13 cellular contexts compared by ENCODE assay signal in genomic region chr2:85748039-85748438, GRCh38. TPM values are rescaled to one million over a fixed set of nuclear protein-coding genes. Genes with fewer than 3 reads are reported as not detected.
DNase-seq lines count a peak whose midpoint lies in the region; ATAC-seq, FAIRE-seq and TF ChIP-seq lines count a peak whose summit lies in the region.
"Had no signal": no experiment of that assay in that cellular context is flagged by ENCODE, and none has a peak within 500 bp of the region (broad histone marks: within the 10 kb centered on the region; RNA-seq: fewer than 3 reads in every experiment).

No MANE protein-coding gene starts in this region.

- H3K27me3 ChIP-seq in GM12878 (replicated peaks in 1 of 2; ENCODE audit: control insufficient read depth in 2 of 2, insufficient read depth in 2 of 2, low read length in 1 of 2), result peaks cover 1 to 25% of the 10 kb centered on the region in 2 experiments

- peaks cover 13% of the 10 kb centered on the region for H3K4me1 ChIP-seq in GM12878 (ENCODE audit: control insufficient read depth, insufficient read depth, low read length)

- no peaks in the 10 kb centered on the region for H3K36me3 ChIP-seq in GM12878 (ENCODE audit: control insufficient read depth in 2 of 2, insufficient read depth in 2 of 2, low read length in 1 of 2)

- H2AFZ ChIP-seq in GM12878 (ENCODE audit: control insufficient read depth, low read depth, low read length), result no peak overlapping the region

- BruUV-seq in GM12878 (replicated peaks; lab: Mats Ljungman, UMichigan), result no TSS peak

- no peak for TF ChIP-seq RAD21 in GM12878 (IDR thresholded peaks at IDR 0.05; ENCODE audit: insufficient read depth, low read depth, low read length)

- peak; percentile 14 to 44; a peak in 2 of 4 replicates for TF ChIP-seq EP300 in GM12878 (IDR thresholded peaks at IDR 0.05; ENCODE audit: borderline replicate concordance in 1 of 2, control insufficient read depth in 1 of 2, low read depth in 2 of 2, low read length in 2 of 2)

- in situ Hi-C loops in GM12878 (cut with MboI), result no loop called here

- H3K79me2 ChIP-seq in GM12878 (ENCODE audit: control insufficient read depth, insufficient read depth, low read length), result no peaks in the 10 kb centered on the region

- FAIRE-seq in GM12878 (lab: Jason Lieb, UNC), result no peak

- no peaks in the 10 kb centered on the region for H4K20me1 ChIP-seq in GM12878 (ENCODE audit: control insufficient read depth, insufficient read depth)

- CTCF ChIA-PET in GM12878 (lab: Yijun Ruan, JAX), result interaction anchor here (0.6 to 8.2 kb wide), 5 partner anchors 14 to 311 kb away, joined by 3 to 82 read pairs (median 3); no protein-coding TSS in a partner anchor

- TF ChIP-seq CTCF in GM12865 (IDR thresholded peaks at IDR 0.05; ENCODE audit: insufficient read depth, low read depth, low read length, missing control alignments), result no peak
- TF ChIP-seq CTCF in GM20000 (IDR thresholded peaks at IDR 0.05; ENCODE audit: extremely low read depth, missing control alignments), result no peak
- no peak for TF ChIP-seq CTCF in GM12878 (IDR thresholded peaks at IDR 0.05 in 2 of 3, conservative IDR thresholded peaks at IDR 0.05 in 1 of 3; ENCODE audit: control insufficient read depth in 2 of 3, extremely low read depth in 1 of 3, insufficient read depth in 1 of 3, low read depth in 3 of 3, low read length in 3 of 3)

- POLR2A ChIA-PET in GM12878 (lab: Charles Lee), result no interaction called here

- H3K4me2 ChIP-seq in GM12878 (ENCODE audit: control insufficient read depth, insufficient read depth), result no peak overlapping the region; the same call in 1 of the 2 replicates

- H3K9me3 ChIP-seq in GM12878 (replicated peaks; ENCODE audit: control insufficient read depth, insufficient read depth, low read length), result peaks cover 16% of the 10 kb centered on the region; the same call in 2 of the 3 replicates

- DNase-seq in GM12865 (ENCODE audit: low read depth) (peak; percentile 61), GM20000 (ENCODE audit: low spot score) (peak; percentile 71), GM12878 (ENCODE audit: low read depth, low spot score) (peak; percentile 52), mesenteric fat pad (ENCODE audit: low spot score) (no peak), AG08396 (ENCODE audit: low spot score) (no peak), NCI-H226 (no peak)
- no peak for DNase-seq in activated CD4-positive, alpha-beta T cell treated with anti-CD3 and anti-CD28 coated beads, Interleukin-2, amount 50 U/mL, for 48 hours
- DNase-seq: activated CD4-positive, CD25-positive, alpha-beta regulatory T cell treated with anti-CD3 and anti-CD28 coated beads, Interleukin-2, amount 50 U/mL, for 72 hours; effector CD8-positive, alpha-beta T cell; NCI-H1105 treated with DMSO at 0.1 percent for 48 hours; stimulated activated CD4-positive, alpha-beta T cell treated with anti-CD3 and anti-CD28 coated beads, Interleukin-15, amount 100 ng/mL, for 24 hours had no signal

- peak; percentile 64 for ATAC-seq in HG03159 (IDR thresholded peaks at IDR 0.05; ENCODE audit: unreplicated experiment)
- peak; percentile 82 for ATAC-seq in GM12878

- intact Hi-C loops in GM12878 (cut with micrococcal nuclease; ENCODE audit: unreplicated experiment), result no loop called here

- H3K27ac ChIP-seq in GM12878 (ENCODE audit: control insufficient read depth, insufficient read depth), result no peak overlapping the region
- H3K27ac ChIP-seq: C4-2B had no signal

- SMC1A ChIA-PET in GM12878 (lab: Charles Lee; ENCODE audit: uncharacterized antibody, unreplicated experiment), result interaction anchor here (2.0 to 4.2 kb wide), 2 partner anchors 13 to 19 kb away, joined by 5 to 30 read pairs; no protein-coding TSS in a partner anchor

- H3K4me3 ChIP-seq in GM12865 (ENCODE audit: low read depth, low read length) (no peak overlapping the region), GM12878 (no peak overlapping the region)

- no peak for TF ChIP-seq POLR2A in GM12878 (IDR thresholded peaks at IDR 0.05; ENCODE audit: low read depth, low read length)

- no peak overlapping the region for H3K9ac ChIP-seq in GM12878 (ENCODE audit: control insufficient read depth, insufficient read depth, low read length)

- 0% methylated on average over 4 of the region's 4 CpGs for WGBS in GM12878 (ENCODE audit: insufficient coverage, insufficient replicate concordance, low lambda C conversion rate, missing lambda C conversion rate)

- RAD21 ChIA-PET in GM12878 (lab: Charles Lee; ENCODE audit: unreplicated experiment), result interaction anchor here (1.7 kb wide), 2 partner anchors 19 to 43 kb away, joined by 4 to 6 read pairs; no protein-coding TSS in a partner anchor

TF ChIP-seq in GM12878, 131 proteins besides CTCF, POLR2A, EP300 and RAD21 (continues in another document):
- 0 out of 2 replicates have a peak, but pooled peaks have one; percentile 17 for TF ChIP-seq SREBF1 (IDR thresholded peaks at IDR 0.05; ENCODE audit: low read length)
- TF ChIP-seq STAT3 (IDR thresholded peaks at IDR 0.05; ENCODE audit: low read depth, low read length), result no peak
- peak; percentile 66 for TF ChIP-seq NR2F1 (conservative IDR thresholded peaks at IDR 0.05)
- 0 out of 2 replicates have a peak, but pooled peaks have one; percentile 66 for TF ChIP-seq ZNF217 (IDR thresholded peaks at IDR 0.05)
- TF ChIP-seq RELB (IDR thresholded peaks at IDR 0.05; ENCODE audit: low read depth), result peak; percentile 63; the same call in 1 of the 2 replicates
- peak; percentile 96 for TF ChIP-seq SPI1 (IDR thresholded peaks at IDR 0.05; ENCODE audit: borderline replicate concordance, insufficient read depth, low read depth, low read length)
- TF ChIP-seq ATF7 (IDR thresholded peaks at IDR 0.05; ENCODE audit: low read depth), result peak; percentile 67
- peak; percentile 97 for TF ChIP-seq CBX5 (IDR thresholded peaks at IDR 0.05; ENCODE audit: low read depth)
- no peak for TF ChIP-seq ZNF384 (IDR thresholded peaks at IDR 0.05; ENCODE audit: borderline replicate concordance, low read depth, low read length)
- TF ChIP-seq IRF4 (IDR thresholded peaks at IDR 0.05; ENCODE audit: low read depth, low read length), result peak; percentile 87
- no peak for TF ChIP-seq PAX8 (IDR thresholded peaks at IDR 0.05)
- peak; percentile 57; the same call in 1 of the 2 replicates for TF ChIP-seq NBN (IDR thresholded peaks at IDR 0.05)
- peak; percentile 64; the same call in 1 of the 2 replicates for TF ChIP-seq BCL11A (IDR thresholded peaks at IDR 0.05; ENCODE audit: low read depth, low read length)
- TF ChIP-seq RUNX3 (IDR thresholded peaks at IDR 0.05; ENCODE audit: low read length), result peak; percentile 73
- peak; percentile 68 for TF ChIP-seq MTA2 (IDR thresholded peaks at IDR 0.05; ENCODE audit: low read depth)
- 0 out of 2 replicates have a peak, but pooled peaks have one; percentile 17 for TF ChIP-seq RCOR1 (conservative IDR thresholded peaks at IDR 0.05; ENCODE audit: low read depth, low read length)

RNA-seq across cellular contexts. Expression of gene ATOH8, which starts 5.8 kb away (rescaled TPM):
- 0.56 and 1.6 TPM in 2 replicates for total RNA-seq in GM12878 (2013; cell fraction: nucleolus; rRNA removed)
- total RNA-seq in GM12878 (2014; rRNA removed) (not detected in 2 replicates), GM12878 (2014; rRNA removed; fragmentation: Illumina TruSeq; extraction: Trizol) (0.09 TPM in 1 of 2 replicates, not detected in the other), GM12878 (2021) (0.21 TPM in 1 of 2 replicates, not detected in the other), mesenteric fat pad (69.4 TPM)
- not detected for polyA plus RNA-seq in GM12878 (2011; ENCODE audit: low read depth)
- polyA plus RNA-seq in GM12878 (2011; rRNA removed) (0.39 and 0.60 TPM in 2 replicates), GM12878 (2014; fragmentation: Illumina TruSeq; extraction: Trizol) (not detected in 2 replicates), GM12878 (2014; fragmentation: Nextera tagmentation; extraction: Ambion mirVana) (under 1 TPM in 1 of 2 experiments, not detected in 1; 0.03 TPM), GM12878 (2014; rRNA removed) (not detected in 2 replicates), GM12878 (2016; fragmentation: Nextera tagmentation; extraction: Ambion mirVana) (not detected)
- 0.72 and 1.0 TPM in 2 replicates for polyA plus RNA-seq in GM12878 (2011; cell fraction: cytosol; rRNA removed)
- 1.6 and 1.7 TPM in 2 replicates for polyA plus RNA-seq in GM12878 (2011; cell fraction: nucleus; rRNA removed)
- 0.07 TPM in 1 of 2 replicates, not detected in the other for polyA plus RNA-seq in GM12878 (2012)
- polyA minus RNA-seq in GM12878 (2011; rRNA and poly(A)+ RNA removed), result 1.0 and 1.4 TPM in 2 replicates
- polyA minus RNA-seq in GM12878 (2011; cell fraction: cytosol; rRNA and poly(A)+ RNA removed), result 0.31 and 1.2 TPM in 2 replicates
- 0.48 and 0.86 TPM in 2 replicates for polyA minus RNA-seq in GM12878 (2011; cell fraction: nucleus; rRNA and poly(A)+ RNA removed)

RNA-seq across cellular contexts. Expression of gene GNLY, which starts 53.9 kb away (rescaled TPM):
- total RNA-seq in GM12878 (2013; cell fraction: nucleolus; rRNA removed), result not detected in 2 replicates
- total RNA-seq in GM12878 (2014; rRNA removed) (not detected in 2 replicates), GM12878 (2014; rRNA removed; fragmentation: Illumina TruSeq; extraction: Trizol) (0.18 TPM in 1 of 2 replicates, not detected in the other), GM12878 (2021) (not detected in 2 replicates), mesenteric fat pad (3.7 TPM)
- polyA plus RNA-seq in GM12878 (2011; ENCODE audit: low read depth), result not detected
- polyA plus RNA-seq in GM12878 (2011; rRNA removed) (0.40 and 0.42 TPM in 2 replicates), GM12878 (2014; fragmentation: Illumina TruSeq; extraction: Trizol) (not detected in 2 replicates), GM12878 (2014; fragmentation: Nextera tagmentation; extraction: Ambion mirVana) (not detected), GM12878 (2014; rRNA removed) (not detected in 2 replicates), GM12878 (2016; fragmentation: Nextera tagmentation; extraction: Ambion mirVana) (not detected)
- 0.50 and 0.79 TPM in 2 replicates for polyA plus RNA-seq in GM12878 (2011; cell fraction: cytosol; rRNA removed)
- 0.67 and 0.99 TPM in 2 replicates for polyA plus RNA-seq in GM12878 (2011; cell fraction: nucleus; rRNA removed)
- polyA plus RNA-seq in GM12878 (2012), result 0.23 and 0.27 TPM in 2 replicates
- 1.2 TPM in 1 of 2 replicates, not detected in the other for polyA minus RNA-seq in GM12878 (2011; rRNA and poly(A)+ RNA removed)
- polyA minus RNA-seq in GM12878 (2011; cell fraction: cytosol; rRNA and poly(A)+ RNA removed), result not detected in 2 replicates
- 0.29 and 0.48 TPM in 2 replicates for polyA minus RNA-seq in GM12878 (2011; cell fraction: nucleus; rRNA and poly(A)+ RNA removed)

Comparison
In these comparisons a context has a peak if more than half of its experiments do, and no peak if none do; other contexts are left out.
1. DNase-seq: peak in GM12865 (single experiment), GM20000 (single experiment) and GM12878 (single experiment); none in mesenteric fat pad (single experiment), activated CD4-positive, alpha-beta T cell treated with anti-CD3 and anti-CD28 coated beads, Interleukin-2, amount 50 U/mL, for 48 hours (0 of 2), AG08396 (single experiment) and NCI-H226 (single experiment).
2. RNA of gene ATOH8, which starts 5.8 kb away (total RNA-seq): 69.4 TPM in mesenteric fat pad (single experiment); 0.09 to 1.6 TPM in GM12878; every median in the first group is over 10 times any median in the second.